11 cellular contexts compared by ENCODE assay signal in genomic region chr12:111436811-111437210, GRCh38. TPM values are rescaled to one million over a fixed set of nuclear protein-coding genes. Genes with fewer than 3 reads are reported as not detected.
A peak's percentile ranks its signal among the peaks of the same experiment; 100 is the strongest.
DNase-seq lines count a peak whose midpoint lies in the region; ATAC-seq and TF ChIP-seq lines count a peak whose summit lies in the region.
"Had no signal": no experiment of that assay in that cellular context is flagged by ENCODE, and none has a peak within 500 bp of the region (broad histone marks: within the 10 kb centered on the region; RNA-seq: fewer than 3 reads in every experiment).

No MANE protein-coding gene starts in this region.

- peaks cover 95% of the 10 kb centered on the region for H3K4me1 Mint-ChIP-seq in activated T-cell treated with anti-CD3 and anti-CD28 coated beads, Interleukin-2, amount 50 U/mL, for 24 hours (ENCODE audit: low read depth)
- peaks cover 91% of the 10 kb centered on the region for H3K4me1 Mint-ChIP-seq in activated CD8-positive, alpha-beta T cell treated with anti-CD3 and anti-CD28 coated beads for 36 hours (ENCODE audit: low read depth)
- peaks cover 98% of the 10 kb centered on the region for H3K4me1 Mint-ChIP-seq in stimulated activated memory B cell treated with anti-CD40 and anti-IgM and Interleukin-4, amounts not matched to agents 10 μg/mL and 1 μg/mL and 100 μg/mL, for 72 hours

- H3K27ac Mint-ChIP-seq in activated T-cell treated with anti-CD3 and anti-CD28 coated beads, Interleukin-2, amount 50 U/mL, for 24 hours: peak overlapping the region; percentile 71
- H3K27ac Mint-ChIP-seq in activated CD8-positive, alpha-beta T cell treated with anti-CD3 and anti-CD28 coated beads for 36 hours: peak overlapping the region; percentile 95
- H3K27ac Mint-ChIP-seq in stimulated activated memory B cell treated with anti-CD40 and anti-IgM and Interleukin-4, amounts not matched to agents 10 μg/mL and 1 μg/mL and 100 μg/mL, for 72 hours: peak overlapping the region; percentile 81

- no peak for DNase-seq in activated T-cell treated with anti-CD3 and anti-CD28 coated beads, Interleukin-2, amount 50 U/mL, for 24 hours
- no peak for DNase-seq in activated T-cell treated with anti-CD3 and anti-CD28 coated beads for 4 hours
- DNase-seq in activated CD8-positive, alpha-beta T cell treated with anti-CD3 and anti-CD28 coated beads for 36 hours: no peak
- no peak for DNase-seq in right atrium auricular region (ENCODE audit: low spot score)
- no peak for DNase-seq in DMS79 (lab: John Stamatoyannopoulos, UW)
- DNase-seq: GF-D8, NCI-H226, RPMI8226 had no signal

- CTCF ChIA-PET in activated CD8-positive, alpha-beta T cell treated with anti-CD3 and anti-CD28 coated beads for 36 hours (lab: Charles Lee): interaction anchor here (3.6 to 40.2 kb wide), 2 partner anchors 15 to 32 kb away, joined by 20 to 1222 read pairs; partner anchors contain the start of gene SH2B3

- no peak for TF ChIP-seq CTCF in activated CD8-positive, alpha-beta T cell treated with anti-CD3 and anti-CD28 coated beads for 36 hours (IDR thresholded peaks at IDR 0.05)
- TF ChIP-seq CTCF in right atrium auricular region (IDR thresholded peaks at IDR 0.05): no peak

- H3K27ac ChIP-seq in right atrium auricular region: peak overlapping the region; percentile 8 to 86

- H3K27me3 Mint-ChIP-seq in activated T-cell treated with anti-CD3 and anti-CD28 coated beads, Interleukin-2, amount 50 U/mL, for 24 hours: no peaks in the 10 kb centered on the region
- H3K27me3 Mint-ChIP-seq in activated CD8-positive, alpha-beta T cell treated with anti-CD3 and anti-CD28 coated beads for 36 hours: no peaks in the 10 kb centered on the region
- H3K27me3 Mint-ChIP-seq in stimulated activated memory B cell treated with anti-CD40 and anti-IgM and Interleukin-4, amounts not matched to agents 10 μg/mL and 1 μg/mL and 100 μg/mL, for 72 hours: no peaks in the 10 kb centered on the region

- peaks cover 76% of the 10 kb centered on the region for H3K36me3 Mint-ChIP-seq in activated T-cell treated with anti-CD3 and anti-CD28 coated beads, Interleukin-2, amount 50 U/mL, for 24 hours (ENCODE audit: low read depth)
- peaks cover 62% of the 10 kb centered on the region for H3K36me3 Mint-ChIP-seq in activated CD8-positive, alpha-beta T cell treated with anti-CD3 and anti-CD28 coated beads for 36 hours (ENCODE audit: low read depth)
- H3K36me3 Mint-ChIP-seq in stimulated activated memory B cell treated with anti-CD40 and anti-IgM and Interleukin-4, amounts not matched to agents 10 μg/mL and 1 μg/mL and 100 μg/mL, for 72 hours: peaks cover 45% of the 10 kb centered on the region

- no peaks in the 10 kb centered on the region for H3K27me3 ChIP-seq in right atrium auricular region

- no peak overlapping the region for H3K4me3 Mint-ChIP-seq in activated T-cell treated with anti-CD3 and anti-CD28 coated beads, Interleukin-2, amount 50 U/mL, for 24 hours
- peak overlapping the region; percentile 30 for H3K4me3 Mint-ChIP-seq in activated CD8-positive, alpha-beta T cell treated with anti-CD3 and anti-CD28 coated beads for 36 hours
- H3K4me3 Mint-ChIP-seq in stimulated activated memory B cell treated with anti-CD40 and anti-IgM and Interleukin-4, amounts not matched to agents 10 μg/mL and 1 μg/mL and 100 μg/mL, for 72 hours: no peak overlapping the region

- no peak for ATAC-seq in activated CD8-positive, alpha-beta T cell treated with anti-CD3 and anti-CD28 coated beads for 36 hours
- ATAC-seq in stimulated activated memory B cell treated with anti-CD40 and anti-IgM and Interleukin-4, amounts not matched to agents 10 μg/mL and 1 μg/mL and 100 μg/mL, for 72 hours: no peak
- ATAC-seq in GM19328 (IDR thresholded peaks at IDR 0.05; ENCODE audit: unreplicated experiment) (no peak), GM21619 (IDR thresholded peaks at IDR 0.05; ENCODE audit: unreplicated experiment) (no peak)

- H3K36me3 ChIP-seq in right atrium auricular region: no peaks in the 10 kb centered on the region

- H3K4me3 ChIP-seq in right atrium auricular region: no peak overlapping the region

- H3K4me1 ChIP-seq in right atrium auricular region: peaks cover 0 to 94% of the 10 kb centered on the region in 2 donors

- H3K9me3 Mint-ChIP-seq in activated T-cell treated with anti-CD3 and anti-CD28 coated beads, Interleukin-2, amount 50 U/mL, for 24 hours: no peaks in the 10 kb centered on the region
- no peaks in the 10 kb centered on the region for H3K9me3 Mint-ChIP-seq in activated CD8-positive, alpha-beta T cell treated with anti-CD3 and anti-CD28 coated beads for 36 hours
- H3K9me3 Mint-ChIP-seq in stimulated activated memory B cell treated with anti-CD40 and anti-IgM and Interleukin-4, amounts not matched to agents 10 μg/mL and 1 μg/mL and 100 μg/mL, for 72 hours: no peaks in the 10 kb centered on the region

- H3K9me3 ChIP-seq in right atrium auricular region: no peaks in the 10 kb centered on the region

- POLR2A ChIA-PET in activated CD8-positive, alpha-beta T cell treated with anti-CD3 and anti-CD28 coated beads for 36 hours (lab: Charles Lee): interaction anchor here (7.8 kb wide), 1 partner anchor 32 kb away, joined by 89 read pairs; the partner anchor contains the start of gene SH2B3

- intact Hi-C loops in activated CD8-positive, alpha-beta T cell treated with anti-CD3 and anti-CD28 coated beads for 36 hours (cut with micrococcal nuclease): no loop called here

RNA-seq across cellular contexts. Expression of gene SH2B3, which starts 31.1 kb away (rescaled TPM):
- 10 to 100 TPM; 48.7 to 52.7 TPM for total RNA-seq in activated CD8-positive, alpha-beta T cell treated with anti-CD3 and anti-CD28 coated beads for 36 hours
- 10 to 100 TPM; 42.6 to 47.4 TPM for total RNA-seq in right atrium auricular region
